In the genomic region with DNA sequence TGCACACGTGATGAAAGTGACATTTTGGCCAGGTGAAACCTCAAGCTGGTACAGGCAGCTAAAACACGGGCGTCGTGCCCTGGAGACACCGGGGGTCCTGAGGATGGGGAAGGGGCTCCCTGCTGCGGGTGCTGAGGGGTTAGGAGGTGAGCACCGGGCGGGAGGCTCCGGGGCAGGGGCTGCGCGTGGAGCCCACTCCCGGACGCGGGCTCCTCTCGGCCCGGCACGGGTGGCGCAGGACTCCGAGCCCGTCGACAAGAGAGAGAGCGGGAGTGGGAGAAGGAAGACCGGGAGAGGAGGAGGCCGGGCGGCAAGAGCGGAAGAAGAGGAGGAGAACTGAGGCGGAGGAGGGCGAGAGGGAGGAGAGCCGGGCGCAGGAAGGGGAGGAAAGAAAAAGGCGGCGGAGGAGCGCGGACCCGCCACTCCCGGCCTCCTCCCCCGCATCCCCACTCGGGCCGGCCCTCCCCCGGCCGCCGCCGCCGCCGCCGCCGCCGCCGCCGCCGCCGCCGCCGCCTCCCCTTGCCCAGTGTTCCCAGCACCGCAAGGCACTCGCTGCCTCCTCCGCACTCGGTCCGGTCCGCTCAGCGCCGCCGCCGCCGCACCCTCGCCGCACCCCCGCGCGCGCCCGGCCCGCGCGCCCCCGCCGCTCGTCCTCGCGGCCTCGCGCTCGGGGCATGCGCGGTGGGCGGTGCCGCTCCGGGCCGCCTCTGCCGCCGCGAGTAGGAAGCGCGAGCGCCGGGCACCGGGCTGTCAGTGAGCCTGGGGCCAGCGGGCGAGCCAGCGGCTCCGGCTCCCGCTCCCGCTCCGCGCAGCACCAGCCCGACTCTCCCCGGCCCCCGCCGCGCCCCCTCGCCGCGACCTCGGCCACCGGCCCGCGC, we compare ENCODE assay signal across 8 cellular contexts. TPM values are rescaled to one million over a fixed set of nuclear protein-coding genes. Genes with fewer than 3 reads are reported as not detected.
DNase-seq lines count a peak whose midpoint lies in the region; ATAC-seq and TF ChIP-seq lines count a peak whose summit lies in the region.

A gene (plus strand): TSS at position 750 of the 878 bp plus-strand sequence.

- DNase-seq in A172 (ENCODE audit: low spot score) = peak; percentile 61
- DNase-seq in NOMO-1 treated with dmso at 0.1 percent for 144 hours (lab: John Stamatoyannopoulos, UW; ENCODE audit: unreplicated experiment) = peak; percentile 45
- DNase-seq in activated T-cell treated with anti-CD3 and anti-CD28 coated beads for 24 hours (ENCODE audit: low read depth) = peak; percentile 65
- DNase-seq in epithelial cell of esophagus (ENCODE audit: low read depth) = peak; percentile 85
- peak; percentile 71 for DNase-seq in middle frontal gyrus (ENCODE audit: extremely low spot score, low spot score)
- peak; percentile 56 to 71 for DNase-seq in stimulated activated CD8-positive, alpha-beta memory T cell treated with anti-CD3 and anti-CD28 coated beads, Interleukin-2, amount 100 ng/mL, for 48 hours (ENCODE audit: low read depth in 2 of 2)

- peak; percentile 60 for ATAC-seq in GM18517 (IDR thresholded peaks at IDR 0.05; ENCODE audit: unreplicated experiment)
- ATAC-seq in HG03135 (IDR thresholded peaks at IDR 0.05; ENCODE audit: unreplicated experiment) = peak; percentile 64

- no peak for TF ChIP-seq CTCF in epithelial cell of esophagus (IDR thresholded peaks at IDR 0.05; ENCODE audit: insufficient read depth, low read depth, low read length, missing control alignments)

- H3K4me3 ChIP-seq in epithelial cell of esophagus (ENCODE audit: low read length) = peak within 1 kb of the TSS; percentile 65

RNA-seq across cellular contexts. Expression of the gene that starts here (rescaled TPM):
- total RNA-seq in A172 (2014; rRNA removed; shearing (Covaris generic)) = 21.6 and 24.2 TPM in 2 replicates

Comparison
In these comparisons a context has a peak if more than half of its experiments do, and no peak if none do; other contexts are left out.
1. Peak in every context shown above with its lines: DNase-seq, ATAC-seq and H3K4me3 ChIP-seq.